ENCODE assay signal across 8 cellular contexts in genomic region chr9:127503947-127504886, GRCh38. TPM values are rescaled to one million over a fixed set of nuclear protein-coding genes. Genes with fewer than 3 reads are reported as not detected.
A peak's percentile ranks its signal among the peaks of the same experiment; 100 is the strongest.
DNase-seq lines count a peak whose midpoint lies in the region; ATAC-seq and TF ChIP-seq lines count a peak whose summit lies in the region.

No MANE protein-coding gene starts in this region.

- no peaks in the 10 kb centered on the region; the same call in 1 of the 2 replicates for H3K9me3 ChIP-seq in AG04450 (ENCODE audit: control insufficient read depth, insufficient read depth, low read length)

- CTCF ChIA-PET in AG04450 (lab: Charles Lee), result interaction anchor here (0.5 to 3.7 kb wide), 22 partner anchors 9 to 417 kb away, joined by 3 to 103 read pairs (median 4); no protein-coding TSS in a partner anchor

- ATAC-seq in left lobe of liver, result peak; percentile 91
- no peak for ATAC-seq in GM18517 (IDR thresholded peaks at IDR 0.05; ENCODE audit: unreplicated experiment)

- no peaks in the 10 kb centered on the region for H3K27me3 ChIP-seq in AG04450 (ENCODE audit: control insufficient read depth, insufficient read depth, low read length)

- peak; percentile 86 for TF ChIP-seq CTCF in AG04450 (IDR thresholded peaks at IDR 0.05; ENCODE audit: low read depth, low read length)

- H3K27ac ChIP-seq in AG04450 (ENCODE audit: low read depth, low read length), result peak overlapping the region; percentile 57

- POLR2A ChIA-PET in AG04450 (lab: Yijun Ruan, JAX), result interaction anchor here (0.5 to 1.4 kb wide), 4 partner anchors 15 to 396 kb away, joined by 3 to 4 read pairs (median 4); no protein-coding TSS in a partner anchor

- no peak overlapping the region for H3K4me3 ChIP-seq in AG04450 (ENCODE audit: low read depth, low read length)

- DNase-seq in AG04450 (ENCODE audit: low read depth, low spot score) (peak; percentile 70), H4 (ENCODE audit: low spot score) (peak; percentile 62), NCI-H345 treated with DMSO at 0.1 percent for 48 hours (lab: John Stamatoyannopoulos, UW; ENCODE audit: unreplicated experiment) (peak; percentile 50), cerebellar cortex (ENCODE audit: low spot score) (peak; percentile 85), left lobe of liver (ENCODE audit: low spot score) (peak; percentile 83)
- peak; percentile 66 to 70 for DNase-seq in activated CD4-positive, alpha-beta T cell treated with anti-CD3 and anti-CD28 coated beads for 24 hours (ENCODE audit: low read depth in 2 of 2)
- peak; percentile 71 for DNase-seq in stimulated activated CD4-positive, alpha-beta T cell treated with anti-CD3 and anti-CD28 coated beads, Interleukin-2, amount 100 ng/mL, for 4 hours (ENCODE audit: low read depth)

RNA-seq across cellular contexts. Expression of gene LRSAM1, which starts 52.9 kb away (rescaled TPM):
- polyA plus RNA-seq in AG04450 (2011; rRNA removed), result 3.4 and 4.8 TPM in 2 replicates
- polyA minus RNA-seq in AG04450 (2011; rRNA and poly(A)+ RNA removed), result 4.9 and 5.7 TPM in 2 replicates
- total RNA-seq in H4 (2014; rRNA removed; shearing (Covaris generic)), result 2.6 and 5.7 TPM in 2 replicates
- 10.9 TPM for total RNA-seq in left lobe of liver

RNA-seq across cellular contexts. Expression of gene RPL12, which starts 53.0 kb away (rescaled TPM):
- polyA plus RNA-seq in AG04450 (2011; rRNA removed), result 2,379 and 2,541 TPM in 2 replicates
- 720 and 1,006 TPM in 2 replicates for polyA minus RNA-seq in AG04450 (2011; rRNA and poly(A)+ RNA removed)
- 2,219 and 2,463 TPM in 2 replicates for total RNA-seq in H4 (2014; rRNA removed; shearing (Covaris generic))
- total RNA-seq in left lobe of liver, result 307 TPM
